In genomic region chr10:113937756-113938155, GRCh38 we compare ENCODE assay signal across 24 cellular contexts.
DNase-seq lines count a peak whose midpoint lies in the region; ATAC-seq, FAIRE-seq and TF ChIP-seq lines count a peak whose summit lies in the region.
"Had no signal": no experiment of that assay in that cellular context is flagged by ENCODE, and none has a peak within 500 bp of the region (broad histone marks: within the 10 kb centered on the region; RNA-seq: fewer than 3 reads in every experiment).

No MANE protein-coding gene starts in this region.

- CTCF ChIA-PET in HepG2 (lab: Yijun Ruan, JAX; ENCODE audit: low intra/inter-chr PET ratio, low total read pairs): no interaction called here

- no peaks in the 10 kb centered on the region for H3K36me3 ChIP-seq in liver (ENCODE audit: control insufficient read depth in 4 of 4, insufficient read depth in 3 of 4, low read depth in 1 of 4, low read length in 3 of 4)
- H3K36me3 ChIP-seq in HepG2 (replicated peaks in 1 of 2; ENCODE audit: control insufficient read depth in 1 of 2, insufficient read depth in 2 of 2, low read length in 2 of 2): no peaks in the 10 kb centered on the region
- no peaks in the 10 kb centered on the region for H3K36me3 ChIP-seq in left lung
- no peaks in the 10 kb centered on the region for H3K36me3 ChIP-seq in pancreas
- H3K36me3 ChIP-seq in heart left ventricle: no peaks in the 10 kb centered on the region
- H3K36me3 ChIP-seq: BLaER1, HAP-1 had no signal

- 25% methylated on average over 7 of the region's 7 CpGs for WGBS in liver
- WGBS in HepG2 (ENCODE audit: low lambda C conversion rate): 25% methylated on average over 7 of the region's 7 CpGs
- WGBS in pancreas, 2 donors: 15 to 16% methylated on average over 7 of the region's 7 CpGs
- 81% methylated on average over 7 of the region's 7 CpGs for WGBS in heart left ventricle, 4 donors

- H3K79me2 ChIP-seq in HepG2 (ENCODE audit: insufficient read depth, low read length): no peaks in the 10 kb centered on the region

- H3K4me1 ChIP-seq in liver (ENCODE audit: control insufficient read depth in 4 of 4, insufficient read depth in 4 of 4, low read length in 3 of 4) (peaks cover 7 to 29% (median 10%) of the 10 kb centered on the region in 4 donors), HepG2 (ENCODE audit: insufficient read depth, low read length) (peaks cover 16% of the 10 kb centered on the region), left lung (no peaks in the 10 kb centered on the region), pancreas (peaks cover 0 to 12% (median 7%) of the 10 kb centered on the region in 3 donors), heart left ventricle (no peaks in the 10 kb centered on the region)
- H3K4me1 ChIP-seq: BLaER1, Caco-2, HAP-1 had no signal

- TF ChIP-seq CTCF in liver (IDR thresholded peaks at IDR 0.05; ENCODE audit: low read depth, low read length, missing input control) (no peak), HepG2 (CRISPR knock-in tag; IDR thresholded peaks at IDR 0.05) (no peak), left lung (IDR thresholded peaks at IDR 0.05) (no peak), pancreas (IDR thresholded peaks at IDR 0.05) (no peak), heart left ventricle (IDR thresholded peaks at IDR 0.05) (no peak)

- H3K9me3 ChIP-seq in liver (ENCODE audit: control insufficient read depth in 4 of 4, low read length in 3 of 4) (no peaks in the 10 kb centered on the region), HepG2 (ENCODE audit: low read length) (no peaks in the 10 kb centered on the region), left lung (no peaks in the 10 kb centered on the region), pancreas (no peaks in the 10 kb centered on the region), heart left ventricle (no peaks in the 10 kb centered on the region)
- H3K9me3 ChIP-seq: Caco-2, HAP-1 had no signal

- H3K27ac Mint-ChIP-seq in activated naive CD8-positive, alpha-beta T cell treated with anti-CD3 and anti-CD28 coated beads, Interleukin-2, amount 50 U/mL, for 24 hours: no peak overlapping the region
- H3K27ac Mint-ChIP-seq: B cell; CD4-positive, CD25-positive, alpha-beta regulatory T cell; CD8-positive, alpha-beta T cell; HFFc6 had no signal

- intact Hi-C loops in HepG2 (cut with micrococcal nuclease; ENCODE audit: unreplicated experiment) (no loop called here), left lung (cut with DNase I) (no loop called here), pancreas (cut with DNase I) (no loop called here), heart left ventricle (cut with DNase I) (no loop called here)

- no peaks in the 10 kb centered on the region for H3K27me3 ChIP-seq in liver (ENCODE audit: control insufficient read depth in 4 of 4, insufficient read depth in 4 of 4, low read length in 3 of 4)
- no peaks in the 10 kb centered on the region; a peak in 1 of 5 replicates for H3K27me3 ChIP-seq in HepG2 (ENCODE audit: control insufficient read depth in 1 of 2, insufficient read depth in 2 of 2, low read length in 2 of 2)
- H3K27me3 ChIP-seq in left lung: no peaks in the 10 kb centered on the region
- H3K27me3 ChIP-seq in pancreas: no peaks in the 10 kb centered on the region
- H3K27me3 ChIP-seq in heart left ventricle: no peaks in the 10 kb centered on the region
- H3K27me3 ChIP-seq: BLaER1 had no signal

- POLR2A ChIA-PET in HepG2 (lab: Yijun Ruan, JAX): no interaction called here

- no peak for FAIRE-seq in HepG2 (lab: Jason Lieb, UNC)
- no peak for FAIRE-seq in pancreas (lab: Jason Lieb, UNC)
- FAIRE-seq: A204.1, G401.6, GM12892, H54 had no signal

- no peak for DNase-seq in HepG2 (ENCODE audit: low spot score)
- no peak for DNase-seq in left lung
- DNase-seq in pancreas: peak in 3 of 6 donors; percentile 50 to 54 (median 53)
- no peak for DNase-seq in NCI-H1417 treated with DMSO at 0.1 percent for 48 hours (lab: John Stamatoyannopoulos, UW)
- DNase-seq in heart left ventricle: no peak
- no peak for DNase-seq in activated naive CD8-positive, alpha-beta T cell treated with anti-CD3 and anti-CD28 coated beads, Interleukin-2, amount 50 U/mL, for 24 hours
- DNase-seq: Caco-2; CD4-positive, CD25-positive, alpha-beta regulatory T cell; CD8-positive, alpha-beta T cell; DMS153; DND-41; GOT3; HFFc6 had no signal

- H4K20me1 ChIP-seq in HepG2 (ENCODE audit: insufficient read depth, low read length): no peaks in the 10 kb centered on the region
- H4K20me1 ChIP-seq: BLaER1 had no signal

- ATAC-seq in HepG2 (no peak), left lung (peak; percentile 49), pancreas (peak; percentile 88 to 95 (median 94)), heart left ventricle (no peak), HG02610 (IDR thresholded peaks at IDR 0.05; ENCODE audit: unreplicated experiment) (no peak)
- ATAC-seq in activated naive CD8-positive, alpha-beta T cell treated with anti-CD3 and anti-CD28 coated beads, Interleukin-2, amount 50 U/mL, for 24 hours: no peak
- ATAC-seq: CD8-positive, alpha-beta T cell had no signal

- H3K4me3 ChIP-seq in liver (ENCODE audit: low read depth in 1 of 3, low read length in 3 of 3): no peak overlapping the region
- H3K4me3 ChIP-seq in HepG2 (replicated peaks in 1 of 3; ENCODE audit: insufficient read depth in 1 of 3, low read depth in 2 of 3, low read length in 3 of 3): no peak overlapping the region
- no peak overlapping the region for H3K4me3 ChIP-seq in left lung
- H3K4me3 ChIP-seq in pancreas: no peak overlapping the region
- H3K4me3 ChIP-seq in heart left ventricle: no peak overlapping the region
- H3K4me3 ChIP-seq: BLaER1, HAP-1 had no signal

- no peak overlapping the region for H3K4me3 Mint-ChIP-seq in activated naive CD8-positive, alpha-beta T cell treated with anti-CD3 and anti-CD28 coated beads, Interleukin-2, amount 50 U/mL, for 24 hours
- H3K4me3 Mint-ChIP-seq: B cell; CD4-positive, CD25-positive, alpha-beta regulatory T cell; CD8-positive, alpha-beta T cell; HFFc6 had no signal

- in situ Hi-C loops in HepG2 (cut with HindIII; ENCODE audit: extremely low pct_ligation_motif_present, low pct_unique_long_range_greater_than_20kb): no loop called here

- no peaks in the 10 kb centered on the region for H3K4me1 Mint-ChIP-seq in activated naive CD8-positive, alpha-beta T cell treated with anti-CD3 and anti-CD28 coated beads, Interleukin-2, amount 50 U/mL, for 24 hours
- H3K4me1 Mint-ChIP-seq: B cell; CD4-positive, CD25-positive, alpha-beta regulatory T cell had no signal

- TF ChIP-seq RAD21 in liver (IDR thresholded peaks at IDR 0.05) (peak; percentile 47 to 56), HepG2 (CRISPR knock-in tag; IDR thresholded peaks at IDR 0.05) (no peak)

- no peaks in the 10 kb centered on the region for H3K36me3 Mint-ChIP-seq in activated naive CD8-positive, alpha-beta T cell treated with anti-CD3 and anti-CD28 coated beads, Interleukin-2, amount 50 U/mL, for 24 hours (ENCODE audit: low read depth)
- H3K36me3 Mint-ChIP-seq: CD4-positive, CD25-positive, alpha-beta regulatory T cell; CD8-positive, alpha-beta T cell had no signal

- no peak overlapping the region for H2AFZ ChIP-seq in HepG2 (ENCODE audit: low read length)

- peak overlapping the region; percentile 77 to 86 for H3K27ac ChIP-seq in liver (ENCODE audit: low read depth in 1 of 2, low read length in 2 of 2)
- no peak overlapping the region for H3K27ac ChIP-seq in HepG2 (ENCODE audit: extremely low read length, insufficient read depth, low read length)
- no peak overlapping the region for H3K27ac ChIP-seq in left lung
- peak overlapping the region in 2 of 4 donors; percentile 34 for H3K27ac ChIP-seq in pancreas
- H3K27ac ChIP-seq in heart left ventricle: no peak overlapping the region
- H3K27ac ChIP-seq: 22Rv1, BLaER1, C4-2B had no signal

- no TSS peak for BruUV-seq in HepG2 (replicated peaks; lab: Mats Ljungman, UMichigan)

- H3K9me3 Mint-ChIP-seq in activated naive CD8-positive, alpha-beta T cell treated with anti-CD3 and anti-CD28 coated beads, Interleukin-2, amount 50 U/mL, for 24 hours: no peaks in the 10 kb centered on the region
- H3K9me3 Mint-ChIP-seq: CD8-positive, alpha-beta T cell; HFFc6 had no signal

- peaks cover 9% of the 10 kb centered on the region for H3K27me3 Mint-ChIP-seq in activated naive CD8-positive, alpha-beta T cell treated with anti-CD3 and anti-CD28 coated beads, Interleukin-2, amount 50 U/mL, for 24 hours

- H3K4me2 ChIP-seq in HepG2 (ENCODE audit: low read depth, low read length): no peak overlapping the region
- H3K4me2 ChIP-seq: BLaER1 had no signal

- H3K9ac ChIP-seq in liver (ENCODE audit: low read depth in 1 of 2, low read length in 2 of 2) (no peak overlapping the region), HepG2 (ENCODE audit: insufficient read depth, low read depth, low read length) (no peak overlapping the region)
- H3K9ac ChIP-seq: BLaER1 had no signal

- TF ChIP-seq POLR2A in HepG2 (IDR thresholded peaks at IDR 0.05; ENCODE audit: insufficient read depth in 1 of 2, low read depth in 2 of 2, low read length in 2 of 2): no peak
- no peak for TF ChIP-seq POLR2A in heart left ventricle (IDR thresholded peaks at IDR 0.05)

- TF ChIP-seq EP300 in HepG2 (IDR thresholded peaks at IDR 0.05; ENCODE audit: low read depth in 2 of 2, low read length in 2 of 2): no peak
- TF ChIP-seq EP300 in HepG2 (CRISPR knock-in tag; IDR thresholded peaks at IDR 0.05; ENCODE audit: borderline replicate concordance): no peak

TF ChIP-seq in liver, 16 proteins besides CTCF, POLR2A, EP300 and RAD21 (continues in another document):
- TF ChIP-seq ATF3 (IDR thresholded peaks at IDR 0.05): peak; percentile 72
- no peak for TF ChIP-seq NR2F2 (IDR thresholded peaks at IDR 0.05)
- peak; percentile 79 to 82 for TF ChIP-seq JUND (IDR thresholded peaks at IDR 0.05)
- TF ChIP-seq SP1 (IDR thresholded peaks at IDR 0.05): peak; percentile 84

TF ChIP-seq in HepG2, 621 proteins besides CTCF, POLR2A, EP300 and RAD21 (continues in another document):
- TF ChIP-seq KLF16 (CRISPR knock-in tag; IDR thresholded peaks at IDR 0.05): no peak
- TF ChIP-seq ZNF432 (CRISPR knock-in tag; IDR thresholded peaks at IDR 0.05; ENCODE audit: borderline replicate concordance): no peak
- TF ChIP-seq ZNF333 (CRISPR knock-in tag; IDR thresholded peaks at IDR 0.05; ENCODE audit: borderline replicate concordance): no peak
- TF ChIP-seq HMG20A (CRISPR knock-in tag; IDR thresholded peaks at IDR 0.05; ENCODE audit: borderline replicate concordance): no peak

Comparison
In these comparisons a context has a peak if more than half of its experiments do, and no peak if none do; other contexts are left out.
1. H3K27ac ChIP-seq: peak in liver (2 of 2); none in HepG2 (single experiment), left lung (0 of 2) and heart left ventricle (0 of 12).
2. ATAC-seq: peak in left lung (single experiment) and pancreas (4 of 4); none in HepG2 (single experiment), heart left ventricle (0 of 4), activated naive CD8-positive, alpha-beta T cell treated with anti-CD3 and anti-CD28 coated beads, Interleukin-2, amount 50 U/mL, for 24 hours (single experiment) and HG02610 (single experiment).